8 cellular contexts compared by ENCODE assay signal in the genomic region with DNA sequence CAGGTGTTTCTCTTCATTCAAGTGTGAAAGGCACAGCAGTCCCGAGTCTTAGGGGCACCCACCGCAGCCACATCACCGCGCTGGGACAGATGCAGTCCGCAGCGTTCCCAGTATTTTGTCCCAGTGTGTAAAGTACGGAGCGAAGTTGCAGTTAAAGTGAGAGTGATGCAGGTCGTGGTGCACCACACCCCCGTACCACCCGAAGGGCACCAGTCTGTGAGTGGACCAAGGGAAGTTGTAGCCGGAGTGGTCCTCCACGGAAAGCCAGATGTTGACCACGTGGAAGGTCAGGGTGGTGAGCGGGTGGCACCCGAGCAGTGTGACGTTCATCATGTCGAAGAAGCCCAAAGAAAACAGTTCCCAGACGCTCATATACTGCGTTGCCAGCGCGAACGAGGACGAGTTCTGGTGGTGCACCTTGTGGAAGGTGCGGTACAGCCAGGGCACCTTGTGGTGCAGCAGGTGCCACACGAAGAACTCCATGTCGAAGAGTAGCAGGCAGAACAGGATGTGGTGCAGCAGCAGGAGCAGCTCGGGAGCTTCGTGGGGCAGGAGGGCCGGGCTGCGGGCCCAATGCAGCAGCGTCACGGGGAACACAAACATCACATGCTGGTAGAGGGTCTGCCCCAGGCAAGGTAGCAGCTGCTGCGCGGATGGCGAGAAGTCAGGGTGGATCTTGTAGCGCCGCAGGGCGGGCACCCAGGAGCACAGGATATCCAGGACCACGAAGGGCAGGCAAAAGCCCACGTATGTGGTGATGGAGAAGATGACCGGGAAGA.
DNase-seq lines count a peak whose midpoint lies in the region; ATAC-seq and TF ChIP-seq lines count a peak whose summit lies in the region.

No MANE protein-coding gene starts in this region.

- ATAC-seq in GM18498 (IDR thresholded peaks at IDR 0.05; ENCODE audit: unreplicated experiment) (no peak), HG03342 (IDR thresholded peaks at IDR 0.05; ENCODE audit: unreplicated experiment) (no peak), GM18511 (IDR thresholded peaks at IDR 0.05; ENCODE audit: unreplicated experiment) (no peak)

- H3K4me3 ChIP-seq in GM06990 (replicated peaks; ENCODE audit: low read depth, low read length) (peak overlapping the region; percentile 30), NT2/D1 (ENCODE audit: insufficient read length, low read depth) (peak overlapping the region; percentile 33), astrocyte of the cerebellum (ENCODE audit: low read depth, low read length) (peak overlapping the region; percentile 52)

- DNase-seq in GM06990 (ENCODE audit: extremely low read depth, insufficient read length), result peak; percentile 34
- no peak for DNase-seq in NT2/D1 (ENCODE audit: low read depth, low spot score)
- DNase-seq in astrocyte of the cerebellum (ENCODE audit: low read depth), result no peak
- DNase-seq in islet precursor cell, result peak; percentile 64
- DNase-seq in stimulated activated CD4-positive, alpha-beta T cell treated with anti-CD3 and anti-CD28 coated beads, Interleukin-15, amount 100 ng/mL, for 24 hours, result peak; percentile 40

- H3K27me3 ChIP-seq in GM06990 (replicated peaks; ENCODE audit: control insufficient read depth, insufficient read depth, low read length), result peaks cover 2% of the 10 kb centered on the region
- H3K27me3 ChIP-seq in NT2/D1 (ENCODE audit: insufficient read depth, insufficient read length), result peaks cover 70% of the 10 kb centered on the region

- peak overlapping the region; percentile 36 for H3K9ac ChIP-seq in NT2/D1 (ENCODE audit: insufficient read length, low read depth)

- no peaks in the 10 kb centered on the region for H3K9me3 ChIP-seq in NT2/D1 (ENCODE audit: insufficient read depth, low read length)

- TF ChIP-seq CTCF in GM06990 (IDR thresholded peaks at IDR 0.05; ENCODE audit: insufficient read depth, low read length, poor library complexity, severe bottlenecking) (no peak), astrocyte of the cerebellum (IDR thresholded peaks at IDR 0.05; ENCODE audit: low read depth, low read length, missing control alignments) (no peak)

- in situ Hi-C loops in astrocyte of the cerebellum (cut with HindIII; ENCODE audit: low sequenced_read_pairs), result loop anchor here (5.0 to 10.0 kb wide), 2 partner anchors 92 to 359 kb away; no protein-coding TSS in a partner anchor

- peaks cover 6% of the 10 kb centered on the region for H3K4me1 ChIP-seq in NT2/D1 (ENCODE audit: insufficient read depth, insufficient read length)

- H3K36me3 ChIP-seq in GM06990 (ENCODE audit: control insufficient read depth, insufficient read depth, low read length), result no peaks in the 10 kb centered on the region
- no peaks in the 10 kb centered on the region for H3K36me3 ChIP-seq in NT2/D1 (ENCODE audit: insufficient read depth, insufficient read length, low read length)

Comparison
In these comparisons a context has a peak if more than half of its experiments do, and no peak if none do; other contexts are left out.
1. DNase-seq: peak in GM06990 (single experiment), islet precursor cell (single experiment) and stimulated activated CD4-positive, alpha-beta T cell treated with anti-CD3 and anti-CD28 coated beads, Interleukin-15, amount 100 ng/mL, for 24 hours (single experiment); none in NT2/D1 (single experiment) and astrocyte of the cerebellum (single experiment).
2. Peak in every context shown above with its lines, with median percentiles within 50 percentile points of each other: H3K4me3 ChIP-seq.